ENCODE assay signal across 8 cellular contexts in the genomic region with DNA sequence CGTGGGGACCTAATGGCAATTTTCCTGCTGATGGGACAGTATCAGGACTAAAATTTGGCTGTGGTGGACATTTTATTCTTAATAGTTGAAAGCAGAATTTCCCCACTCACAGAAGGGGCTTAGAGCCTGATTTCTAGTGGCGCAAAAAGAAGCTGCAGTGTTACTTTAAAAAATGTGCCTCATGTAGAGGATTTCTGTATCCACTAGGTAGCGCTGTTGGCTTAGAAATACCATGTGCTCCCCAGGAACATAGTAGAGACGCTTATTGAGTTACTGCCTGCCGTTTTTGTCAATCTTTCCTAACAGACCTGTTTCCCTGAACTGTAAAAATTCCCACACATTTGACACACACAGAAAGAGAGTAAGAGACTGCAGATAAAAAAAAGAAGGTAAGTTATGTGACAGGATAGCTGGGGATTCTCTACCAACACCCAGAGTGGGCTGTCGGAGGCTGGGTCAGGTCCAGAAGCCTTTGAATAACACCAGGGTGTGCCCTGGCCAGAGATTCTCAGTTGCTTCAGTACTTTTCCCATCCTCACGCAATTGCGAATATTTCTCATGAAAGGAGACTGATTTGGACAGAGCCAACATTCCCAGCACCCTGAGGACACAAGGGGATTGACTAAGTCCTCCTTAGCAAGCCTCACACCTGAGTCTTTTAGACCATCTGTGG.
DNase-seq lines count a peak whose midpoint lies in the region; ATAC-seq and TF ChIP-seq lines count a peak whose summit lies in the region.

No MANE protein-coding gene starts in this region.

- no peaks in the 10 kb centered on the region for H3K79me2 ChIP-seq in parathyroid adenoma

- H3K36me3 Mint-ChIP-seq in activated CD4-positive, alpha-beta T cell treated with anti-CD3 and anti-CD28 coated beads, Interleukin-2, amount 10 ng/mL, durations not matched to agents 24 days and 14 days (ENCODE audit: low read depth) = no peaks in the 10 kb centered on the region

- H3K27me3 ChIP-seq in parathyroid adenoma (ENCODE audit: control insufficient read depth, insufficient read depth, low read length) = no peaks in the 10 kb centered on the region

- H3K9me3 ChIP-seq in parathyroid adenoma (ENCODE audit: control insufficient read depth, low read length) = no peaks in the 10 kb centered on the region

- H3K27ac ChIP-seq in parathyroid adenoma = no peak overlapping the region

- H3K9ac ChIP-seq in parathyroid adenoma = no peak overlapping the region

- H3K4me2 ChIP-seq in parathyroid adenoma (ENCODE audit: low read length) = peak overlapping the region; percentile 63

- no peaks in the 10 kb centered on the region for H3K27me3 Mint-ChIP-seq in activated CD4-positive, alpha-beta T cell treated with anti-CD3 and anti-CD28 coated beads, Interleukin-2, amount 10 ng/mL, durations not matched to agents 24 days and 14 days

- H3K9me3 Mint-ChIP-seq in activated CD4-positive, alpha-beta T cell treated with anti-CD3 and anti-CD28 coated beads, Interleukin-2, amount 10 ng/mL, durations not matched to agents 24 days and 14 days = no peaks in the 10 kb centered on the region

- no peaks in the 10 kb centered on the region for H3K4me1 ChIP-seq in parathyroid adenoma

- intact Hi-C loops in activated CD4-positive, alpha-beta T cell treated with anti-CD3 and anti-CD28 coated beads, Interleukin-2, amount 10 ng/mL, durations not matched to agents 24 days and 14 days (cut with micrococcal nuclease) = loop anchor here (1.0 to 2.0 kb wide), 2 partner anchors 97 to 203 kb away; no protein-coding TSS in a partner anchor

- ATAC-seq in HG03097 (IDR thresholded peaks at IDR 0.05; ENCODE audit: low FRiP score, unreplicated experiment) = peak; percentile 59

- no peaks in the 10 kb centered on the region for H3K4me1 Mint-ChIP-seq in activated CD4-positive, alpha-beta T cell treated with anti-CD3 and anti-CD28 coated beads, Interleukin-2, amount 10 ng/mL, durations not matched to agents 24 days and 14 days

- no peak overlapping the region for H3K4me3 Mint-ChIP-seq in activated CD4-positive, alpha-beta T cell treated with anti-CD3 and anti-CD28 coated beads, Interleukin-2, amount 10 ng/mL, durations not matched to agents 24 days and 14 days

- DNase-seq in AG08395 (ENCODE audit: low spot score) (peak; percentile 64), GM12865 (ENCODE audit: low read depth) (peak; percentile 55), NCI-H345 treated with DMSO at 0.1 percent for 48 hours (lab: John Stamatoyannopoulos, UW; ENCODE audit: unreplicated experiment) (peak; percentile 50), fibroblast of villous mesenchyme (ENCODE audit: low read depth) (peak; percentile 55), occipital lobe (lab: John Stamatoyannopoulos, UW) (no peak)
- peak; percentile 77 for DNase-seq in activated CD4-positive, alpha-beta T cell treated with anti-CD3 and anti-CD28 coated beads, Interleukin-2, amount 10 ng/mL, durations not matched to agents 24 days and 14 days

- H3K27ac Mint-ChIP-seq in activated CD4-positive, alpha-beta T cell treated with anti-CD3 and anti-CD28 coated beads, Interleukin-2, amount 10 ng/mL, durations not matched to agents 24 days and 14 days = no peak overlapping the region

- H2AFZ ChIP-seq in parathyroid adenoma = peak overlapping the region; percentile 41

- no peaks in the 10 kb centered on the region for H3K36me3 ChIP-seq in parathyroid adenoma (ENCODE audit: control insufficient read depth, insufficient read depth, low read length)

- H3K4me3 ChIP-seq in GM12865 (ENCODE audit: low read depth, low read length) = no peak overlapping the region
- H3K4me3 ChIP-seq in fibroblast of villous mesenchyme (ENCODE audit: low read depth, low read length) = no peak overlapping the region
- H3K4me3 ChIP-seq in parathyroid adenoma (ENCODE audit: low read depth, low read length) = no peak overlapping the region

- TF ChIP-seq CTCF in GM12865 (IDR thresholded peaks at IDR 0.05; ENCODE audit: insufficient read depth, low read depth, low read length, missing control alignments) (peak; percentile 45), fibroblast of villous mesenchyme (IDR thresholded peaks at IDR 0.05; ENCODE audit: insufficient read depth, low read depth, low read length) (peak; percentile 63), parathyroid adenoma (IDR thresholded peaks at IDR 0.05) (peak; percentile 56)
